Comparison of ENCODE assay signal across 20 cellular contexts in genomic region chr11:114477946-114478537, GRCh38.
"Had no signal": no experiment of that assay in that cellular context is flagged by ENCODE, and none has a peak within 500 bp of the region (broad histone marks: within the 10 kb centered on the region; RNA-seq: fewer than 3 reads in every experiment).

No MANE protein-coding gene starts in this region.

- H3K27ac Mint-ChIP-seq: activated CD4-positive, alpha-beta memory T cell treated with anti-CD3 and anti-CD28 coated beads, Interleukin-2, amount 10 ng/mL, durations not matched to agents 7 days and 5 days; activated CD4-positive, alpha-beta T cell treated with anti-CD3 and anti-CD28 coated beads for 36 hours; naive B cell; stimulated activated naive CD8-positive, alpha-beta T cell treated with anti-CD3 and anti-CD28 coated beads, Interleukin-15, amount 100 ng/mL, for 72 hours had no signal

- H2AFZ ChIP-seq: parathyroid adenoma had no signal

- H3K27me3 ChIP-seq: adrenal gland, cardiac muscle cell, dorsolateral prefrontal cortex, neutrophil, sigmoid colon, spleen, upper lobe of left lung had no signal

- H3K4me1 ChIP-seq: adrenal gland, lower lobe of right lung, parathyroid adenoma, upper lobe of left lung had no signal

- H3K9me3 ChIP-seq: adrenal gland, lower lobe of right lung, neutrophil, sigmoid colon, spleen, upper lobe of left lung had no signal

- H3K4me1 Mint-ChIP-seq: activated CD4-positive, alpha-beta memory T cell treated with anti-CD3 and anti-CD28 coated beads, Interleukin-2, amount 10 ng/mL, durations not matched to agents 7 days and 5 days; activated CD4-positive, alpha-beta T cell treated with anti-CD3 and anti-CD28 coated beads for 36 hours; stimulated activated naive CD8-positive, alpha-beta T cell treated with anti-CD3 and anti-CD28 coated beads, Interleukin-15, amount 100 ng/mL, for 72 hours had no signal

- H3K36me3 ChIP-seq: adrenal gland, cardiac muscle cell, lower lobe of right lung, neutrophil, sigmoid colon, spleen, upper lobe of left lung, WERI-Rb-1 had no signal

- ATAC-seq: activated CD4-positive, alpha-beta T cell treated with anti-CD3 and anti-CD28 coated beads for 36 hours; activated T-cell treated with anti-CD3 and anti-CD28 coated beads, Interleukin-2, amount 50 U/mL, for 4 hours; left cardiac atrium; lower lobe of right lung; stimulated activated naive CD8-positive, alpha-beta T cell treated with anti-CD3 and anti-CD28 coated beads, Interleukin-15, amount 100 ng/mL, for 72 hours had no signal

- H3K4me3 ChIP-seq: adrenal gland, cardiac muscle cell, dorsolateral prefrontal cortex, lower lobe of right lung, sigmoid colon, spleen, upper lobe of left lung had no signal

- H3K9ac ChIP-seq: parathyroid adenoma had no signal

- H3K36me3 Mint-ChIP-seq: naive B cell had no signal

- H3K79me2 ChIP-seq: parathyroid adenoma had no signal

- H3K27me3 Mint-ChIP-seq: stimulated activated naive CD8-positive, alpha-beta T cell treated with anti-CD3 and anti-CD28 coated beads, Interleukin-15, amount 100 ng/mL, for 72 hours had no signal

- H3K27ac ChIP-seq: adrenal gland, cardiac muscle cell, dorsolateral prefrontal cortex, lower lobe of right lung, neutrophil, parathyroid adenoma, spleen, upper lobe of left lung, WERI-Rb-1 had no signal

- DNase-seq: activated CD4-positive, alpha-beta memory T cell treated with anti-CD3 and anti-CD28 coated beads, Interleukin-2, amount 10 ng/mL, durations not matched to agents 7 days and 5 days; activated CD4-positive, alpha-beta T cell treated with anti-CD3 and anti-CD28 coated beads for 36 hours; activated effector memory CD4-positive, alpha-beta T cell treated with Interleukin-2 at 50 U/mL for 16 hours; activated naive CD4-positive, alpha-beta T cell treated with anti-CD3 and anti-CD28 coated beads, Interleukin-2, amount 50 U/mL, for 16 hours; activated T-cell treated with anti-CD3 and anti-CD28 coated beads, Interleukin-2, amount 50 U/mL, for 4 hours; adrenal gland; dorsolateral prefrontal cortex; hypothalamus; left cardiac atrium; lower lobe of right lung; naive B cell; sigmoid colon; spleen; stimulated activated CD4-positive, alpha-beta T cell treated with anti-CD3 and anti-CD28 coated beads, Interleukin-1b, Interleukin-23, amount 100 ng/mL, for 48 hours; stimulated activated naive CD8-positive, alpha-beta T cell treated with anti-CD3 and anti-CD28 coated beads, Interleukin-15, amount 100 ng/mL, for 72 hours; upper lobe of left lung; WERI-Rb-1 had no signal

- H3K9me3 Mint-ChIP-seq: activated CD4-positive, alpha-beta memory T cell treated with anti-CD3 and anti-CD28 coated beads, Interleukin-2, amount 10 ng/mL, durations not matched to agents 7 days and 5 days; activated T-cell treated with anti-CD3 and anti-CD28 coated beads, Interleukin-2, amount 50 U/mL, for 4 hours; stimulated activated naive CD8-positive, alpha-beta T cell treated with anti-CD3 and anti-CD28 coated beads, Interleukin-15, amount 100 ng/mL, for 72 hours had no signal

- H3K4me3 Mint-ChIP-seq: activated CD4-positive, alpha-beta memory T cell treated with anti-CD3 and anti-CD28 coated beads, Interleukin-2, amount 10 ng/mL, durations not matched to agents 7 days and 5 days; activated CD4-positive, alpha-beta T cell treated with anti-CD3 and anti-CD28 coated beads for 36 hours; activated T-cell treated with anti-CD3 and anti-CD28 coated beads, Interleukin-2, amount 50 U/mL, for 4 hours; naive B cell; stimulated activated naive CD8-positive, alpha-beta T cell treated with anti-CD3 and anti-CD28 coated beads, Interleukin-15, amount 100 ng/mL, for 72 hours had no signal
